1 cellular context compared by ENCODE assay signal in genomic region chr3:160757624-160758106, GRCh38.
TF ChIP-seq lines count a peak whose summit lies in the region.

No MANE protein-coding gene starts in this region.

TF ChIP-seq in HepG2, 621 proteins besides CTCF, POLR2A, EP300 and RAD21:
- TF ChIP-seq ZNF629 (CRISPR knock-in tag; conservative IDR thresholded peaks at IDR 0.05): no peak
- TF ChIP-seq CBFB (CRISPR knock-in tag; IDR thresholded peaks at IDR 0.05): no peak
- TF ChIP-seq RFXAP (CRISPR knock-in tag; IDR thresholded peaks at IDR 0.05; ENCODE audit: borderline replicate concordance): no peak
- TF ChIP-seq NBN (conservative IDR thresholded peaks at IDR 0.05): no peak
- no peak for TF ChIP-seq ZNF275 (CRISPR knock-in tag; IDR thresholded peaks at IDR 0.05; ENCODE audit: borderline replicate concordance)
TF ChIP-seq in HepG2: peak in this region for 0.
